In the genomic region with DNA sequence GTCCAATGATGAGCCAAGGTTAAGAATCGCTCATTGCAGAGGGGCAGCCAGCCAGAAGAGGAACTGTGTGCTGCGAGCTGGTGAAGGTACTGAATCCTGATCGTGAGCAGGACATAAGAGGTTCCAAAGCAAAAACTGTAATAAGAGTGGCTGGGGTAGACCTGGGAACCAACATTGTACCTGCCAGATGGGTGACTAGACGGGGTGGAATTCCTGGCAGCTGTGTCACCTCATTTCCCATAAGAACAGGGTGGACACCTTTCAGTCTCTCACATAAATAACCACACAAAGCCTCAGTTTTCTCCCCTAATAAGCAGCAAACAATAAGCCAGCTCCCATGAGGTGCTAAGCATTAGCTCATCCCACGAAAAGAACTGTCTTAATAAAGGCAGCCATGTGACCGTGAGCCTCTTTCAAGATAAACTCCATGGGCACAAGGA, we compare ENCODE assay signal across 17 cellular contexts.
A peak's percentile ranks its signal among the peaks of the same experiment; 100 is the strongest.
DNase-seq lines count a peak whose midpoint lies in the region; ATAC-seq, FAIRE-seq and TF ChIP-seq lines count a peak whose summit lies in the region.
"Had no signal": no experiment of that assay in that cellular context is flagged by ENCODE, and none has a peak within 500 bp of the region (broad histone marks: within the 10 kb centered on the region; RNA-seq: fewer than 3 reads in every experiment).

No MANE protein-coding gene starts in this region.

- H3K27me3 Mint-ChIP-seq in nephron (ENCODE audit: low read depth): peaks cover 21% of the 10 kb centered on the region
- H3K27me3 Mint-ChIP-seq in CD8-positive, alpha-beta T cell (ENCODE audit: low read depth): peaks cover 2% of the 10 kb centered on the region
- H3K27me3 Mint-ChIP-seq: B cell; central memory CD8-positive, alpha-beta T cell had no signal

- peaks cover 8% of the 10 kb centered on the region for H3K36me3 ChIP-seq in bronchial epithelial cell (ENCODE audit: control insufficient read depth, insufficient read depth, low read length)
- H3K36me3 ChIP-seq in adrenal gland (replicated peaks in 1 of 2): no peaks in the 10 kb centered on the region
- no peaks in the 10 kb centered on the region for H3K36me3 ChIP-seq in CD8-positive, alpha-beta T cell (ENCODE audit: insufficient read depth, low read length)
- H3K36me3 ChIP-seq: SJCRH30 had no signal

- TF ChIP-seq CTCF in bronchial epithelial cell (IDR thresholded peaks at IDR 0.05; ENCODE audit: insufficient read depth, low read length, severe bottlenecking) (no peak), nephron (IDR thresholded peaks at IDR 0.05; ENCODE audit: unreplicated experiment in 3 of 3) (no peak), adrenal gland (IDR thresholded peaks at IDR 0.05) (no peak)
- TF ChIP-seq CTCF in CD8-positive, alpha-beta T cell (IDR thresholded peaks at IDR 0.05): no peak

- H3K36me3 Mint-ChIP-seq in nephron (ENCODE audit: low read depth): no peaks in the 10 kb centered on the region
- H3K36me3 Mint-ChIP-seq in CD8-positive, alpha-beta T cell: no peaks in the 10 kb centered on the region

- H3K4me3 ChIP-seq in bronchial epithelial cell (ENCODE audit: low read depth, low read length) (no peak overlapping the region), adrenal gland (no peak overlapping the region)
- H3K4me3 ChIP-seq in CD8-positive, alpha-beta T cell (ENCODE audit: low read depth, low read length): no peak overlapping the region
- H3K4me3 ChIP-seq: SJCRH30, testis had no signal

- H3K27ac Mint-ChIP-seq in nephron: peak overlapping the region; percentile 23 to 87 (median 84)
- H3K27ac Mint-ChIP-seq in CD8-positive, alpha-beta T cell: no peak overlapping the region
- H3K27ac Mint-ChIP-seq: activated T-helper 1 cell treated with anti-CD3 and anti-CD28 coated beads, Interleukin-12 subunit alpha, Interleukin-12 subunit beta, Interleukin-2, Interleukin-4 antibody, amounts not matched to agents 30 ng/mL and 10 ng/mL and 1 ng/mL, durations not matched to agents 14 hours and 24 hours and 36 hours; B cell had no signal

- H3K4me1 Mint-ChIP-seq in nephron: peaks cover 49% of the 10 kb centered on the region
- H3K4me1 Mint-ChIP-seq in CD8-positive, alpha-beta T cell (ENCODE audit: low read depth): no peaks in the 10 kb centered on the region
- H3K4me1 Mint-ChIP-seq: central memory CD8-positive, alpha-beta T cell had no signal

- no peak for FAIRE-seq in bronchial epithelial cell (lab: Jason Lieb, UNC)

- H3K27ac ChIP-seq in adrenal gland: no peak overlapping the region
- H3K27ac ChIP-seq in CD8-positive, alpha-beta T cell (ENCODE audit: low read depth, low read length): no peak overlapping the region
- H3K27ac ChIP-seq: SJCRH30, testis had no signal

- H3K4me1 ChIP-seq in adrenal gland (replicated peaks in 1 of 2): peaks cover 0 to 9% of the 10 kb centered on the region in 2 donors
- no peaks in the 10 kb centered on the region for H3K4me1 ChIP-seq in CD8-positive, alpha-beta T cell (ENCODE audit: insufficient read depth, low read length)

- H3K27me3 ChIP-seq in bronchial epithelial cell (ENCODE audit: control insufficient read depth, insufficient read depth, low read length): no peaks in the 10 kb centered on the region
- no peaks in the 10 kb centered on the region for H3K27me3 ChIP-seq in adrenal gland
- no peaks in the 10 kb centered on the region for H3K27me3 ChIP-seq in CD8-positive, alpha-beta T cell (ENCODE audit: insufficient read depth, low read length)
- H3K27me3 ChIP-seq: SJCRH30, testis had no signal

- CTCF ChIA-PET in CD8-positive, alpha-beta T cell (lab: Charles Lee): no interaction called here

- DNase-seq in HK-2 (ENCODE audit: unreplicated experiment) (peak; percentile 44), NCI-H69 (lab: John Stamatoyannopoulos, UW) (peak; percentile 76), bronchial epithelial cell (ENCODE audit: low read depth) (peak; percentile 94), adrenal gland (no peak)
- DNase-seq in activated naive CD4-positive, alpha-beta T cell treated with anti-CD3 and anti-CD28 coated beads, Interleukin-2, amount 50 U/mL, for 16 hours: no peak
- no peak for DNase-seq in CD8-positive, alpha-beta T cell
- DNase-seq: effector memory CD4-positive, alpha-beta T cell; NCI-H446 treated with DMSO at 0.1 percent for 48 hours; SJCRH30; stimulated activated CD4-positive, alpha-beta T cell treated with anti-CD3 and anti-CD28 coated beads, Interleukin-4, amount 100 ng/mL, for 4 hours; stimulated activated CD8-positive, alpha-beta memory T cell treated with anti-CD3 and anti-CD28 coated beads, Interleukin-4, amount 100 ng/mL, for 48 hours; testis had no signal

- H3K4me3 Mint-ChIP-seq in nephron: peak overlapping the region in 2 of 3 experiments; percentile 4 to 7
- H3K4me3 Mint-ChIP-seq in CD8-positive, alpha-beta T cell: no peak overlapping the region
- H3K4me3 Mint-ChIP-seq: activated T-helper 1 cell treated with anti-CD3 and anti-CD28 coated beads, Interleukin-12 subunit alpha, Interleukin-12 subunit beta, Interleukin-2, Interleukin-4 antibody, amounts not matched to agents 30 ng/mL and 10 ng/mL and 1 ng/mL, durations not matched to agents 14 hours and 24 hours and 36 hours; B cell; central memory CD8-positive, alpha-beta T cell had no signal

- H3K9me3 ChIP-seq in adrenal gland (replicated peaks in 1 of 3): no peaks in the 10 kb centered on the region
- no peaks in the 10 kb centered on the region for H3K9me3 ChIP-seq in CD8-positive, alpha-beta T cell (ENCODE audit: low read length)
- H3K9me3 ChIP-seq: SJCRH30, testis had no signal

- no peak for TF ChIP-seq POLR2A in adrenal gland (IDR thresholded peaks at IDR 0.05)

- intact Hi-C loops in adrenal gland (cut with DNase I): no loop called here
- intact Hi-C loops in CD8-positive, alpha-beta T cell (cut with DNase I, micrococcal nuclease): no loop called here

- peaks cover 6% of the 10 kb centered on the region for H3K9me3 Mint-ChIP-seq in nephron
- H3K9me3 Mint-ChIP-seq in CD8-positive, alpha-beta T cell: no peaks in the 10 kb centered on the region

- no peak for ATAC-seq in CD8-positive, alpha-beta T cell
- ATAC-seq: activated CD4-positive, CD25-positive, alpha-beta regulatory T cell treated with anti-CD3 and anti-CD28 coated beads, Interleukin-2, amount 50 U/mL, for 24 hours had no signal

- WGBS in adrenal gland, 4 donors: 43 to 60% (median 50%) methylated on average over 6 of the region's 6 CpGs

- POLR2A ChIA-PET in CD8-positive, alpha-beta T cell (lab: Charles Lee): no interaction called here

Comparison
In these comparisons a context has a peak if more than half of its experiments do, and no peak if none do; other contexts are left out.
1. DNase-seq: peak in HK-2 (single experiment), NCI-H69 (single experiment) and bronchial epithelial cell (single experiment); none in adrenal gland (0 of 7), activated naive CD4-positive, alpha-beta T cell treated with anti-CD3 and anti-CD28 coated beads, Interleukin-2, amount 50 U/mL, for 16 hours (single experiment) and CD8-positive, alpha-beta T cell (0 of 7).